Comparison of ENCODE assay signal across 15 cellular contexts in genomic region chr14:33377596-33378390, GRCh38.
DNase-seq lines count a peak whose midpoint lies in the region; ATAC-seq lines count a peak whose summit lies in the region.
"Had no signal": no experiment of that assay in that cellular context is flagged by ENCODE, and none has a peak within 500 bp of the region (broad histone marks: within the 10 kb centered on the region; RNA-seq: fewer than 3 reads in every experiment).

No MANE protein-coding gene starts in this region.

- no peak overlapping the region for H2BK12ac ChIP-seq in mesenchymal stem cell (ENCODE audit: low read length in 2 of 2)

- H2AFZ ChIP-seq in mesenchymal stem cell (ENCODE audit: low read depth, low read length), result no peak overlapping the region

- no peak overlapping the region for H3K4ac ChIP-seq in mesenchymal stem cell (ENCODE audit: low read depth in 1 of 2, low read length in 2 of 2)

- ATAC-seq in GM19023 (IDR thresholded peaks at IDR 0.05; ENCODE audit: unreplicated experiment), result peak; percentile 89
- peak; percentile 69 for ATAC-seq in HG02571 (IDR thresholded peaks at IDR 0.05; ENCODE audit: unreplicated experiment)
- peak; percentile 76 for ATAC-seq in HG03342 (IDR thresholded peaks at IDR 0.05; ENCODE audit: unreplicated experiment)
- ATAC-seq in HG03439 (IDR thresholded peaks at IDR 0.05; ENCODE audit: unreplicated experiment), result no peak
- ATAC-seq: stimulated activated naive CD8-positive, alpha-beta T cell treated with anti-CD3 and anti-CD28 coated beads, Interleukin-15, amount 100 ng/mL, for 72 hours had no signal

- no peak overlapping the region for H3K27ac ChIP-seq in mesenchymal stem cell (ENCODE audit: low read length, poor library complexity, severe bottlenecking)
- H3K27ac ChIP-seq: dorsolateral prefrontal cortex had no signal

- no peak overlapping the region for H2BK120ac ChIP-seq in mesenchymal stem cell (ENCODE audit: low read depth, low read length)

- H3K4me3 ChIP-seq in mesenchymal stem cell (ENCODE audit: insufficient read depth in 1 of 2, low read depth in 1 of 2, low read length in 2 of 2), result no peak overlapping the region
- H3K4me3 ChIP-seq: dorsolateral prefrontal cortex had no signal

- H2BK15ac ChIP-seq in mesenchymal stem cell (ENCODE audit: low read depth, poor library complexity, severe bottlenecking), result no peak overlapping the region

- no peak overlapping the region for H4K8ac ChIP-seq in mesenchymal stem cell (ENCODE audit: low read length)

- no peak overlapping the region for H3K18ac ChIP-seq in mesenchymal stem cell (ENCODE audit: low read depth in 1 of 2, low read length in 2 of 2)

- no peaks in the 10 kb centered on the region for H3K27me3 ChIP-seq in mesenchymal stem cell (ENCODE audit: control insufficient read depth in 1 of 2, insufficient read depth in 1 of 2, low read length in 2 of 2)
- H3K27me3 ChIP-seq: dorsolateral prefrontal cortex had no signal

- H3K9ac ChIP-seq in mesenchymal stem cell (ENCODE audit: low read length), result no peak overlapping the region

- H3K79me1 ChIP-seq in mesenchymal stem cell (replicated peaks; ENCODE audit: low read length, poor library complexity, severe bottlenecking), result no peaks in the 10 kb centered on the region

- no peak overlapping the region for H3K23ac ChIP-seq in mesenchymal stem cell (ENCODE audit: low read length in 2 of 2)

- no peak overlapping the region for H3K4me2 ChIP-seq in mesenchymal stem cell (ENCODE audit: low read length, poor library complexity, severe bottlenecking)

- no peak overlapping the region for H4K91ac ChIP-seq in mesenchymal stem cell (ENCODE audit: low read length)

- H3K4me1 ChIP-seq in mesenchymal stem cell (ENCODE audit: control insufficient read depth, insufficient read depth, low read depth, low read length), result no peaks in the 10 kb centered on the region

- H2BK5ac ChIP-seq in mesenchymal stem cell (ENCODE audit: low read depth, low read length, poor library complexity, severe bottlenecking), result no peak overlapping the region

- WGBS in mesenchymal stem cell, result 61% methylated on average over 2 of the region's 2 CpGs

- H2AK5ac ChIP-seq in mesenchymal stem cell (ENCODE audit: low read length, severe bottlenecking), result no peak overlapping the region

- DNase-seq in mesenchymal stem cell (peak; percentile 17), NCI-H524 treated with DMSO at 0.1 percent for 48 hours (lab: John Stamatoyannopoulos, UW) (no peak), T-helper 9 cell (no peak)
- DNase-seq: CD4-positive, CD25-positive, alpha-beta regulatory T cell; dorsolateral prefrontal cortex; foreskin fibroblast; GDM1; NCI-H1105; NCI-H774; stimulated activated CD4-positive, alpha-beta T cell treated with anti-CD3 and anti-CD28 coated beads, Interleukin-4, amount 100 ng/mL, for 1 hour; stimulated activated naive CD8-positive, alpha-beta T cell treated with anti-CD3 and anti-CD28 coated beads, Interleukin-15, amount 100 ng/mL, for 72 hours had no signal

- H3K9me3 ChIP-seq in mesenchymal stem cell (ENCODE audit: control insufficient read depth, low read length), result no peaks in the 10 kb centered on the region

- H3K14ac ChIP-seq in mesenchymal stem cell (ENCODE audit: low read length in 2 of 2), result no peak overlapping the region

- no peaks in the 10 kb centered on the region for H3K36me3 ChIP-seq in mesenchymal stem cell (ENCODE audit: control insufficient read depth in 1 of 2, insufficient read depth in 2 of 2, low read depth in 1 of 2, low read length in 2 of 2)
